ENCODE assay signal across 8 cellular contexts in genomic region chr10:93115661-93116383, GRCh38. TPM values are rescaled to one million over a fixed set of nuclear protein-coding genes. Genes with fewer than 3 reads are reported as not detected.
A peak's percentile ranks its signal among the peaks of the same experiment; 100 is the strongest.
DNase-seq lines count a peak whose midpoint lies in the region; ATAC-seq and TF ChIP-seq lines count a peak whose summit lies in the region.

No MANE protein-coding gene starts in this region.

- no peak overlapping the region for H3K4me3 Mint-ChIP-seq in Calu3 (ENCODE audit: low read depth, unreplicated experiment)

- no peaks in the 10 kb centered on the region for H3K9me3 ChIP-seq in lung (ENCODE audit: control insufficient read depth in 2 of 2, insufficient read depth in 1 of 2, low read length in 1 of 2)

- no TSS peak for BruUV-seq in Calu3 (replicated peaks; lab: Mats Ljungman, UMichigan)

- intact Hi-C loops in Calu3 (cut with micrococcal nuclease; ENCODE audit: unreplicated experiment): loop anchor here (1.0 kb wide), 1 partner anchor 172 kb away; no protein-coding TSS in a partner anchor

- TF ChIP-seq CTCF in Calu3 (IDR thresholded peaks at IDR 0.05; ENCODE audit: unreplicated experiment) (peak; percentile 29), coronary artery (IDR thresholded peaks at IDR 0.05) (peak; percentile 30), lung (IDR thresholded peaks at IDR 0.05; ENCODE audit: control extremely low read depth, extremely low read depth) (peak; percentile 35)

- no peak overlapping the region for H3K27ac Mint-ChIP-seq in Calu3 (ENCODE audit: unreplicated experiment)

- H3K4me1 Mint-ChIP-seq in Calu3 (ENCODE audit: low read depth, unreplicated experiment): no peaks in the 10 kb centered on the region

- peaks cover 5% of the 10 kb centered on the region for H3K36me3 Mint-ChIP-seq in Calu3 (ENCODE audit: insufficient read depth, unreplicated experiment)

- DNase-seq in Calu3: peak; percentile 75
- DNase-seq in NCI-H2029 (lab: John Stamatoyannopoulos, UW): peak; percentile 0
- DNase-seq in activated CD4-positive, alpha-beta T cell treated with anti-CD3 and anti-CD28 coated beads for 4 hours: peak; percentile 64 to 74
- no peak for DNase-seq in coronary artery (ENCODE audit: low spot score)
- DNase-seq in lung (ENCODE audit: low spot score): peak; percentile 64
- peak; percentile 49 for DNase-seq in stimulated activated CD8-positive, alpha-beta memory T cell treated with anti-CD3 and anti-CD28 coated beads, Interleukin-4, amount 100 ng/mL, for 24 hours (ENCODE audit: low read depth)

- H3K4me1 ChIP-seq in lung (ENCODE audit: control insufficient read depth in 2 of 2, insufficient read depth in 2 of 2, low read length in 2 of 2): peaks cover 0 to 3% of the 10 kb centered on the region in 2 donors

- H3K4me3 ChIP-seq in coronary artery (no peak overlapping the region), lung (no peak overlapping the region)

- peaks cover 16% of the 10 kb centered on the region for H3K27me3 Mint-ChIP-seq in Calu3 (ENCODE audit: unreplicated experiment)

- H3K9me3 Mint-ChIP-seq in Calu3 (ENCODE audit: low read depth, unreplicated experiment): no peaks in the 10 kb centered on the region

- H3K27me3 ChIP-seq in lung (ENCODE audit: control insufficient read depth, insufficient read depth): no peaks in the 10 kb centered on the region

- CTCF ChIA-PET in Calu3 (lab: Charles Lee): interaction anchor here (0.6 to 1.5 kb wide), 3 partner anchors 9 to 19 kb away, joined by 3 to 5 read pairs (median 3); no protein-coding TSS in a partner anchor

- H3K27ac ChIP-seq in coronary artery: no peak overlapping the region
- no peak overlapping the region for H3K27ac ChIP-seq in lung (ENCODE audit: low read depth in 1 of 2, low read length in 1 of 2)

- 28 to 56% methylated on average over 4 of the region's 4 CpGs for WGBS in lung, 2 donors

- H3K36me3 ChIP-seq in lung (ENCODE audit: control insufficient read depth in 2 of 2, insufficient read depth in 2 of 2, low read length in 2 of 2): no peaks in the 10 kb centered on the region

- ATAC-seq in GM21723 (IDR thresholded peaks at IDR 0.05; ENCODE audit: unreplicated experiment) (peak; percentile 57), lung (ENCODE audit: insufficient read depth, low FRiP score) (no peak), HG03196 (IDR thresholded peaks at IDR 0.05; ENCODE audit: unreplicated experiment) (no peak)

RNA-seq across cellular contexts. Expression of gene CYP26A1, which starts 42.1 kb away (rescaled TPM):
- total RNA-seq in Calu3 (2022) (0.98 and 2.1 TPM in 2 replicates), lung (not detected)
- under 1 TPM; 0.02 to 0.08 TPM for polyA plus RNA-seq in lung

RNA-seq across cellular contexts. Expression of gene CYP26C1, which starts 55.2 kb away (rescaled TPM):
- 0.39 and 0.45 TPM in 2 replicates for total RNA-seq in Calu3 (2022)
- total RNA-seq in lung: under 1 TPM in 1 of 2 donors, not detected in 1; 0.77 TPM
- polyA plus RNA-seq in lung: under 1 TPM; 0.02 to 0.06 TPM
